In the genomic region with DNA sequence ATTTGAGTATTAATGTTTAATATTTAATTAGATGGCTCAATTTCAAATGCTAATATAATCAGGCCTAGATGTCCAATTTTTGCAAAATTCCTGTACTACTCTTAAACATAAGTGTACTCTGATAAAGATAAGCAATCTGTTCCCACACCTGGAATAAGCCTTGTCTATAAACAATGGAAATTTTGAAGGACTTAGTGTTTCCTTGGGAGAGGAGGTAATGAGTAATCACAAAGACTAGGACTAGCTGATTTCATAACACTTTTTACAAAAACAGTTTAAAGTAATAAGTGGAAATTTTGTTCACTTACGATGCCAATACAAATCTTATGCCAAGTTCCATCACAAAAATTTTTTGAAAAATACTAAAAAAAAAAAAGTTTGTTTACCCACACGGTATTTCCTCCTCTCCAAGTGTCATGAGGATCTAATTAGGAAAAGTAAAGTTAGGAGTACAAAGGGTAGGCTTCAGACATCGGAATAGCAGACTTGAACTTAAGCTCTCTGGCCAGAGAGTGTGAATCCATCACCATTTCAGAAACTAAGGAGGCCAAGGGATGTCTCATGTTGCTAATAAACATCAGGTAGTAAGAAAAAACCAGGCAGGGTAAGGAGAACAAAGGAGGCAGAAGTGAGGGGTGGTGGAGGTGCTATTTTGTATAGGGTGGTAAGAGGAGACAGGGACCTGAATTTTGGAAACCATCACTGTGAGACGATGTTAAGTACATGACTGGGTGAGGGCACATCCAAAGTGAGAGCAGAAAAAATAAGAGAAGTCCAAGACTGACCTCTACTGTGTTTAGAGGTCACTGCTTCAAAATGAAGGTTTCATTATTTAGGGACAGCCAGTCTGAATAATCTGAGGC, we compare ENCODE assay signal across 13 cellular contexts.
DNase-seq lines count a peak whose midpoint lies in the region; ATAC-seq and TF ChIP-seq lines count a peak whose summit lies in the region.
"Had no signal": no experiment of that assay in that cellular context is flagged by ENCODE, and none has a peak within 500 bp of the region (broad histone marks: within the 10 kb centered on the region; RNA-seq: fewer than 3 reads in every experiment).

No MANE protein-coding gene starts in this region.

- DNase-seq in GM10266 (ENCODE audit: extremely low spot score) (no peak), adipocyte (ENCODE audit: low read depth) (no peak), globus pallidus (ENCODE audit: low spot score) (peak; percentile 79), putamen (ENCODE audit: low spot score) (peak; percentile 67), DMS 273 treated with DMSO at 0.1 percent for 48 hours (lab: John Stamatoyannopoulos, UW) (no peak), NCI-H2029 treated with DMSO at 0.1 percent for 48 hours (lab: John Stamatoyannopoulos, UW) (no peak)
- DNase-seq in effector memory CD4-positive, alpha-beta T cell = no peak
- DNase-seq: natural killer cell; NCI-H2081; stimulated activated CD4-positive, alpha-beta T cell treated with anti-CD3 and anti-CD28 coated beads, Interleukin-4, amount 100 ng/mL, for 24 hours; testis had no signal

- no peak overlapping the region for H3K4me3 ChIP-seq in adipocyte (ENCODE audit: low read length)
- H3K4me3 ChIP-seq in effector memory CD4-positive, alpha-beta T cell (ENCODE audit: insufficient read depth, low read depth, low read length, poor library complexity, severe bottlenecking) = no peak overlapping the region
- H3K4me3 ChIP-seq: testis had no signal

- TF ChIP-seq CTCF in GM10266 (IDR thresholded peaks at IDR 0.05; ENCODE audit: control insufficient read depth, insufficient read depth, low read depth, missing control alignments) = peak; percentile 10

- no peaks in the 10 kb centered on the region for H3K9me3 ChIP-seq in adipocyte (ENCODE audit: control insufficient read depth, low read length)
- H3K9me3 ChIP-seq in effector memory CD4-positive, alpha-beta T cell (ENCODE audit: control insufficient read depth, low read length) = no peaks in the 10 kb centered on the region
- H3K9me3 ChIP-seq: testis had no signal

- ATAC-seq in HG02623 (IDR thresholded peaks at IDR 0.05; ENCODE audit: unreplicated experiment) = no peak
- ATAC-seq: Panc1 had no signal

- peak overlapping the region; percentile 7 for H3K9ac ChIP-seq in adipocyte (ENCODE audit: low read length)

- H3K4me1 ChIP-seq in adipocyte (ENCODE audit: control insufficient read depth, insufficient read depth, low read length) = peaks cover 9% of the 10 kb centered on the region
- no peaks in the 10 kb centered on the region for H3K4me1 ChIP-seq in effector memory CD4-positive, alpha-beta T cell (ENCODE audit: control insufficient read depth, insufficient read depth, low read length, poor library complexity, severe bottlenecking)

- peaks cover 3% of the 10 kb centered on the region for H3K27me3 ChIP-seq in adipocyte (replicated peaks; ENCODE audit: control insufficient read depth, insufficient read depth, low read length)
- no peaks in the 10 kb centered on the region for H3K27me3 ChIP-seq in effector memory CD4-positive, alpha-beta T cell (replicated peaks; ENCODE audit: control insufficient read depth, insufficient read depth, low read length, poor library complexity, severe bottlenecking)
- H3K27me3 ChIP-seq: testis had no signal

- no peaks in the 10 kb centered on the region for H3K36me3 ChIP-seq in adipocyte (ENCODE audit: control insufficient read depth, insufficient read depth, low read length, severe bottlenecking)
- no peaks in the 10 kb centered on the region for H3K36me3 ChIP-seq in effector memory CD4-positive, alpha-beta T cell (ENCODE audit: control insufficient read depth, insufficient read depth, low read length)

- H3K27ac ChIP-seq in effector memory CD4-positive, alpha-beta T cell (ENCODE audit: insufficient read depth, low read length, poor library complexity, severe bottlenecking) = no peak overlapping the region
- H3K27ac ChIP-seq: testis had no signal

Comparison
In these comparisons a context has a peak if more than half of its experiments do, and no peak if none do; other contexts are left out.
1. DNase-seq: peak in globus pallidus (single experiment) and putamen (single experiment); none in GM10266 (single experiment), adipocyte (single experiment), DMS 273 treated with DMSO at 0.1 percent for 48 hours (single experiment), effector memory CD4-positive, alpha-beta T cell (0 of 3) and NCI-H2029 treated with DMSO at 0.1 percent for 48 hours (single experiment).